ENCODE assay signal across 8 cellular contexts in genomic region chr2:144452169-144453038, GRCh38.
A peak's percentile ranks its signal among the peaks of the same experiment; 100 is the strongest.
DNase-seq lines count a peak whose midpoint lies in the region; ATAC-seq and TF ChIP-seq lines count a peak whose summit lies in the region.

No MANE protein-coding gene starts in this region.

- no peaks in the 10 kb centered on the region for H3K36me3 ChIP-seq in GM23338 (ENCODE audit: insufficient read depth)
- no peaks in the 10 kb centered on the region for H3K36me3 ChIP-seq in left ventricle myocardium inferior
- H3K36me3 ChIP-seq in skeletal muscle satellite cell (ENCODE audit: insufficient read depth, low read length) = peaks cover 3% of the 10 kb centered on the region
- no peaks in the 10 kb centered on the region for H3K36me3 ChIP-seq in Karpas-422 (ENCODE audit: insufficient read depth, low read length)

- CTCF ChIA-PET in activated CD4-positive, alpha-beta T cell treated with anti-CD3 and anti-CD28 coated beads, Interleukin-2, amount 10 ng/mL, durations not matched to agents 7 days and 5 days (lab: Charles Lee) = interaction anchor here (0.5 to 1.0 kb wide), 3 partner anchors 20 to 1101 kb away, joined by 3 to 4 read pairs (median 4); no protein-coding TSS in a partner anchor

- H3K9me3 Mint-ChIP-seq in GM23338 = no peaks in the 10 kb centered on the region
- no peaks in the 10 kb centered on the region for H3K9me3 Mint-ChIP-seq in activated CD4-positive, alpha-beta T cell treated with anti-CD3 and anti-CD28 coated beads, Interleukin-2, amount 10 ng/mL, durations not matched to agents 7 days and 5 days

- H3K4me1 Mint-ChIP-seq in GM23338 = peaks cover 68% of the 10 kb centered on the region
- H3K4me1 Mint-ChIP-seq in T-helper 17 cell = peaks cover 22% of the 10 kb centered on the region
- H3K4me1 Mint-ChIP-seq in activated CD4-positive, alpha-beta T cell treated with anti-CD3 and anti-CD28 coated beads, Interleukin-2, amount 10 ng/mL, durations not matched to agents 7 days and 5 days = peaks cover 14% of the 10 kb centered on the region

- ATAC-seq in GM23338 (peak; percentile 60), T-helper 17 cell (no peak), HG03097 (IDR thresholded peaks at IDR 0.05; ENCODE audit: low FRiP score, unreplicated experiment) (no peak)

- H3K27ac Mint-ChIP-seq in GM23338 (no peak overlapping the region), T-helper 17 cell (peak overlapping the region; percentile 6)
- H3K27ac Mint-ChIP-seq in activated CD4-positive, alpha-beta T cell treated with anti-CD3 and anti-CD28 coated beads, Interleukin-2, amount 10 ng/mL, durations not matched to agents 7 days and 5 days = no peak overlapping the region

- H3K4me3 Mint-ChIP-seq in GM23338 (peak overlapping the region; percentile 45; the same call in 2 of the 3 replicates), T-helper 17 cell (peak overlapping the region; percentile 42)
- H3K4me3 Mint-ChIP-seq in activated CD4-positive, alpha-beta T cell treated with anti-CD3 and anti-CD28 coated beads, Interleukin-2, amount 10 ng/mL, durations not matched to agents 7 days and 5 days = no peak overlapping the region

- DNase-seq in GM23338 (ENCODE audit: low spot score) (peak; percentile 79), T-helper 17 cell (no peak), left ventricle myocardium inferior (no peak), posterior vena cava (ENCODE audit: low spot score) (no peak), Karpas-422 (no peak)
- no peak for DNase-seq in activated CD4-positive, alpha-beta T cell treated with anti-CD3 and anti-CD28 coated beads, Interleukin-2, amount 10 ng/mL, durations not matched to agents 7 days and 5 days

- H3K27me3 Mint-ChIP-seq in GM23338 (ENCODE audit: insufficient read depth, low read depth, poor library complexity) (peaks cover 14% of the 10 kb centered on the region), T-helper 17 cell (peaks cover 37% of the 10 kb centered on the region)
- H3K27me3 Mint-ChIP-seq in activated CD4-positive, alpha-beta T cell treated with anti-CD3 and anti-CD28 coated beads, Interleukin-2, amount 10 ng/mL, durations not matched to agents 7 days and 5 days = peaks cover 23% of the 10 kb centered on the region

- no peaks in the 10 kb centered on the region for H3K9me3 ChIP-seq in T-helper 17 cell (ENCODE audit: control insufficient read depth, low read length, poor library complexity, severe bottlenecking)
- H3K9me3 ChIP-seq in left ventricle myocardium inferior (replicated peaks) = no peaks in the 10 kb centered on the region
- H3K9me3 ChIP-seq in skeletal muscle satellite cell (replicated peaks; ENCODE audit: low read length) = no peaks in the 10 kb centered on the region
- H3K9me3 ChIP-seq in Karpas-422 (ENCODE audit: low read length) = no peaks in the 10 kb centered on the region

- peak overlapping the region; percentile 34; the same call in 1 of the 2 replicates for H3K4me3 ChIP-seq in GM23338
- H3K4me3 ChIP-seq in left ventricle myocardium inferior = peak overlapping the region; percentile 47
- H3K4me3 ChIP-seq in skeletal muscle satellite cell (ENCODE audit: low read length) = peak overlapping the region; percentile 55
- H3K4me3 ChIP-seq in Karpas-422 (ENCODE audit: low read length) = no peak overlapping the region

- H3K27me3 ChIP-seq in GM23338 (ENCODE audit: insufficient read depth) (peaks cover 20% of the 10 kb centered on the region), left ventricle myocardium inferior (ENCODE audit: low read depth) (no peaks in the 10 kb centered on the region), skeletal muscle satellite cell (ENCODE audit: control insufficient read depth, insufficient read depth, low read length) (no peaks in the 10 kb centered on the region), Karpas-422 (ENCODE audit: low read length) (no peaks in the 10 kb centered on the region)

- no peaks in the 10 kb centered on the region for H3K9me2 ChIP-seq in GM23338 (ENCODE audit: insufficient read depth)
- no peaks in the 10 kb centered on the region for H3K9me2 ChIP-seq in Karpas-422 (replicated peaks; ENCODE audit: insufficient read depth, low read length)

- H3K27ac ChIP-seq in GM23338 (ENCODE audit: low read depth) (no peak overlapping the region), left ventricle myocardium inferior (replicated peaks) (peak overlapping the region; percentile 75), Karpas-422 (ENCODE audit: low read length) (no peak overlapping the region)

- H3K4me1 ChIP-seq in GM23338 (ENCODE audit: insufficient read depth) (peaks cover 32% of the 10 kb centered on the region), left ventricle myocardium inferior (peaks cover 98% of the 10 kb centered on the region), skeletal muscle satellite cell (ENCODE audit: control insufficient read depth, insufficient read depth, low read length) (peaks cover 64% of the 10 kb centered on the region), Karpas-422 (ENCODE audit: low read length) (peaks cover 62% of the 10 kb centered on the region)

- H3K9ac ChIP-seq in skeletal muscle satellite cell (ENCODE audit: low read depth, low read length) (peak overlapping the region; percentile 63), Karpas-422 (ENCODE audit: low read length) (no peak overlapping the region)

- intact Hi-C loops in left ventricle myocardium inferior (cut with micrococcal nuclease) (loop anchor here (10.0 kb wide), 1 partner anchor 52 kb away; no protein-coding TSS in a partner anchor), posterior vena cava (cut with DNase I) (loop anchor here in 1 of 2 donors (5.0 kb wide), 1 partner anchor 1740 kb away; no protein-coding TSS in a partner anchor)

- TF ChIP-seq CTCF in GM23338 (conservative IDR thresholded peaks at IDR 0.05; ENCODE audit: low read depth in 2 of 2) (peak in 1 of 2 experiments; percentile 35; a peak in 2 of 4 replicates), left ventricle myocardium inferior (IDR thresholded peaks at IDR 0.05; ENCODE audit: borderline replicate concordance) (peak; percentile 36)

- peaks cover under 1% of the 10 kb centered on the region; the same call in 2 of the 3 replicates for H3K36me3 Mint-ChIP-seq in GM23338 (ENCODE audit: low read depth)
- H3K36me3 Mint-ChIP-seq in T-helper 17 cell (ENCODE audit: low read depth) = no peaks in the 10 kb centered on the region
- no peaks in the 10 kb centered on the region for H3K36me3 Mint-ChIP-seq in activated CD4-positive, alpha-beta T cell treated with anti-CD3 and anti-CD28 coated beads, Interleukin-2, amount 10 ng/mL, durations not matched to agents 7 days and 5 days (ENCODE audit: low read depth)

- H3K4me2 ChIP-seq in GM23338 (peak overlapping the region; percentile 69), skeletal muscle satellite cell (ENCODE audit: low read length) (peak overlapping the region; percentile 76), Karpas-422 (ENCODE audit: low read depth, low read length, poor library complexity, severe bottlenecking) (no peak overlapping the region)

- H3F3A ChIP-seq in GM23338 (replicated peaks; ENCODE audit: low read depth) = no peaks in the 10 kb centered on the region

- H2AFZ ChIP-seq in GM23338 (peak overlapping the region; percentile 18; the same call in 1 of the 2 replicates), Karpas-422 (ENCODE audit: low read length) (no peak overlapping the region)

- H3K79me2 ChIP-seq in GM23338 (replicated peaks; ENCODE audit: insufficient read depth) = no peaks in the 10 kb centered on the region
- no peaks in the 10 kb centered on the region for H3K79me2 ChIP-seq in Karpas-422 (ENCODE audit: low read length)

- H4K20me1 ChIP-seq in GM23338 (replicated peaks; ENCODE audit: insufficient read depth) (no peaks in the 10 kb centered on the region), Karpas-422 (ENCODE audit: insufficient read depth, low read depth, low read length) (no peaks in the 10 kb centered on the region)

- POLR2A ChIA-PET in activated CD4-positive, alpha-beta T cell treated with anti-CD3 and anti-CD28 coated beads, Interleukin-2, amount 10 ng/mL, durations not matched to agents 7 days and 5 days (lab: Charles Lee) = no interaction called here
